15 cellular contexts compared by ENCODE assay signal in the genomic region with DNA sequence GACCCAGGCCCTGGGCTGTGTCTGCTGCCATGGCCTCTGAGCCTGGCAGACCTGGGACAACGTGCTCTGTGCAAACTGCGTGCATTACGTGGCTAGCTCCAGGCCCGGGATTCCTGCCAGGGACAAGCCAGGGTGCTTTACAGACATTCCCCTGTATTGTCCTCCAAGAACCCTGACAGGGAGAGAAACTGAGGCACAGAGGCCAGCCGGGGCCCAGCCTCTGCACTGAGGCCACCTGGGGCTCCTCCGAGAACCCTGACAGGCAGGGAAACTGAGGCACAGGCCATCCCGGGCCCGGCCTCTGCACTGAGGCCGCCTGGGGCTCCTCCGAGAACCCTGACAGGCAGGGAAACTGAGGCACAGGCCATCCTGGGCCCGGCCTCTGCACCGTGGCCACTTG.
"Had no signal": no experiment of that assay in that cellular context is flagged by ENCODE, and none has a peak within 500 bp of the region (broad histone marks: within the 10 kb centered on the region; RNA-seq: fewer than 3 reads in every experiment).

No MANE protein-coding gene starts in this region.

- H3K36me3 Mint-ChIP-seq: activated naive CD8-positive, alpha-beta T cell treated with anti-CD3 and anti-CD28 coated beads, Interleukin-2, amount 10 ng/mL, durations not matched to agents 7 days and 5 days; immature natural killer cell had no signal

- H3K27ac ChIP-seq: brain microvascular endothelial cell, tibial nerve had no signal

- ATAC-seq: SK-N-SH treated with all-trans-retinoic acid at 6 μM for 48 hours; stimulated activated naive B cell treated with anti-CD40 and anti-IgM and Interleukin-4, amounts not matched to agents 10 μg/mL and 1 μg/mL and 100 μg/mL, for 72 hours had no signal

- DNase-seq: activated CD4-positive, CD25-positive, alpha-beta regulatory T cell treated with anti-CD3 and anti-CD28 coated beads, Interleukin-2, amount 50 U/mL, for 72 hours; activated gamma-delta T cell treated with Interleukin-2 at 50 U/mL for 16 hours; brain microvascular endothelial cell; cerebellar nuclear complex; immature natural killer cell; occipital lobe; stimulated activated naive B cell treated with anti-CD40 and anti-IgM and Interleukin-4, amounts not matched to agents 10 μg/mL and 1 μg/mL and 100 μg/mL, for 72 hours; T-helper 1 cell; T1000 had no signal

- H3K4me3 ChIP-seq: tibial nerve had no signal

- H3K36me3 ChIP-seq: brain microvascular endothelial cell, tibial nerve had no signal

- FAIRE-seq: frontal cortex had no signal

- H3K27ac Mint-ChIP-seq: activated naive CD8-positive, alpha-beta T cell treated with anti-CD3 and anti-CD28 coated beads, Interleukin-2, amount 10 ng/mL, durations not matched to agents 7 days and 5 days; dendritic cell treated with granulocyte-macrophage colony-stimulating factor and Interleukin-4, amounts not matched to agents 40 ng/mL and 50 ng/mL, for 4 days; immature natural killer cell; nephron; stimulated activated naive B cell treated with anti-CD40 and anti-IgM and Interleukin-4, amounts not matched to agents 10 μg/mL and 1 μg/mL and 100 μg/mL, for 72 hours had no signal

- H3K4me1 Mint-ChIP-seq: activated naive CD8-positive, alpha-beta T cell treated with anti-CD3 and anti-CD28 coated beads, Interleukin-2, amount 10 ng/mL, durations not matched to agents 7 days and 5 days; immature natural killer cell; stimulated activated naive B cell treated with anti-CD40 and anti-IgM and Interleukin-4, amounts not matched to agents 10 μg/mL and 1 μg/mL and 100 μg/mL, for 72 hours had no signal

- H3K9me3 Mint-ChIP-seq: dendritic cell treated with granulocyte-macrophage colony-stimulating factor and Interleukin-4, amounts not matched to agents 40 ng/mL and 50 ng/mL, for 4 days; immature natural killer cell; nephron had no signal

- H3K4me3 Mint-ChIP-seq: activated naive CD8-positive, alpha-beta T cell treated with anti-CD3 and anti-CD28 coated beads, Interleukin-2, amount 10 ng/mL, durations not matched to agents 7 days and 5 days; dendritic cell treated with granulocyte-macrophage colony-stimulating factor and Interleukin-4, amounts not matched to agents 40 ng/mL and 50 ng/mL, for 4 days; immature natural killer cell; nephron; stimulated activated naive B cell treated with anti-CD40 and anti-IgM and Interleukin-4, amounts not matched to agents 10 μg/mL and 1 μg/mL and 100 μg/mL, for 72 hours had no signal
